Comparison of ENCODE assay signal across 1 cellular context in the genomic region with DNA sequence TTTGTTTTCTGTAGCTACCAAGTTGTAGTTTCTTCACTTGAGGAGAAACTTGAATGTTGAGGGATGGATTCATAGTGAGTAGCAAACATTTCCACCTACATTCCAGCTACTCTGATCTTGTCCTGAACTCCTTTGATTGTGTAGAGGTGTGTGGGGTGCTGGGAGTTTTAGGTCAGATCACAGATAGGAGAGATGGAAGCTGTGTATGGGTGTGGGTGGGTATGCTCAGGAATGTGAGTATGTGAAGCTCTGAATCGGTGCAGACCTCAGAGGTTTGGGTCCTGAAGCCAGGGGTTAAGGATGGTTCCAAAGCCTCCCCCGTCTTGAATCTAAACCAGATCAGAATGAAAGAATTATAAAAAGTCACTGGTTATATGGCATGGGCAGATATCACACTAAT.
TF ChIP-seq lines count a peak whose summit lies in the region.

No MANE protein-coding gene starts in this region.

TF ChIP-seq in IMR-90, 13 proteins besides CTCF, POLR2A, EP300 and RAD21:
- no peak for TF ChIP-seq MAZ (IDR thresholded peaks at IDR 0.05; ENCODE audit: borderline replicate concordance, low read depth, low read length)
- no peak for TF ChIP-seq FOS (IDR thresholded peaks at IDR 0.05; ENCODE audit: low read depth, low read length)
- TF ChIP-seq MXI1 (IDR thresholded peaks at IDR 0.05; ENCODE audit: borderline replicate concordance, low read depth, low read length) = no peak
- TF ChIP-seq NFE2L2 (IDR thresholded peaks at IDR 0.05; ENCODE audit: low read depth, low read length) = no peak
- TF ChIP-seq, protein P1, sequence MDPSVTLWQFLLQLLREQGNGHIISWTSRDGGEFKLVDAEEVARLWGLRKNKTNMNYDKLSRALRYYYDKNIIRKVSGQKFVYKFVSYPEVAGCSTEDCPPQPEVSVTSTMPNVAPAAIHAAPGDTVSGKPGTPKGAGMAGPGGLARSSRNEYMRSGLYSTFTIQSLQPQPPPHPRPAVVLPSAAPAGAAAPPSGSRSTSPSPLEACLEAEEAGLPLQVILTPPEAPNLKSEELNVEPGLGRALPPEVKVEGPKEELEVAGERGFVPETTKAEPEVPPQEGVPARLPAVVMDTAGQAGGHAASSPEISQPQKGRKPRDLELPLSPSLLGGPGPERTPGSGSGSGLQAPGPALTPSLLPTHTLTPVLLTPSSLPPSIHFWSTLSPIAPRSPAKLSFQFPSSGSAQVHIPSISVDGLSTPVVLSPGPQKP (IDR thresholded peaks at IDR 0.05; ENCODE audit: borderline replicate concordance, low read depth, low read length) = no peak
- TF ChIP-seq RFX5 (IDR thresholded peaks at IDR 0.05; ENCODE audit: low read depth, low read length) = no peak
